ENCODE assay signal across 22 cellular contexts in the genomic region with DNA sequence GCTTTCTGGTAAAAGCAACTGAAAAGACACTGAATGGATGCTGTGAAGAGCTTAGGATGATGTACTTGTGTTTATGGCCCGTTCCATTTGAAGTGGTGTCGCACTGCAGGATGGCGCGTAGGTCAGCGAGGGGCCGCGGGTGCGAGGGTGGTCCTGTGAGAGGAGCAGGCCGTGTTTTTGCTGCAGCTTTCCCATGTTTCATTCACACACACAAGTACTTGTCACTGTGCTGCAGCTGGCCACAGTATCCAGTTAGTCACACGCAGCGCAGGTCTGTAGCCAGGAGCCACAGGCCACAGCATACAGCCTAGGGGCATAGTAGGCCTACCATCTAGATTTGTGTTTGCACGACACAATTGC.
"Had no signal": no experiment of that assay in that cellular context is flagged by ENCODE, and none has a peak within 500 bp of the region (broad histone marks: within the 10 kb centered on the region; RNA-seq: fewer than 3 reads in every experiment).

No MANE protein-coding gene starts in this region.

- H3K4me1 Mint-ChIP-seq: activated naive CD8-positive, alpha-beta T cell treated with anti-CD3 and anti-CD28 coated beads, Interleukin-2, amount 50 U/mL, for 24 hours had no signal

- DNase-seq: activated CD4-positive, alpha-beta T cell treated with anti-CD3 and anti-CD28 coated beads for 4 hours; activated CD4-positive, alpha-beta T cell treated with anti-CD3 and anti-CD28 coated beads, Interleukin-2, amount 50 U/mL, for 48 hours; activated CD8-positive, alpha-beta memory T cell treated with anti-CD3 and anti-CD28 coated beads, Interleukin-2, amount 50 U/mL, for 48 hours; activated gamma-delta T cell; activated naive CD4-positive, alpha-beta T cell treated with anti-CD3 and anti-CD28 coated beads, Interleukin-2, amount 50 U/mL, for 16 hours; activated naive CD8-positive, alpha-beta T cell treated with anti-CD3 and anti-CD28 coated beads, Interleukin-2, amount 50 U/mL, for 24 hours; activated T-cell treated with anti-CD3 and anti-CD28 coated beads, Interleukin-2, amount 50 U/mL, for 72 hours; effector memory CD8-positive, alpha-beta T cell; hippocampal formation; left ventricle myocardium superior; nucleus accumbens; stimulated activated CD4-positive, alpha-beta T cell treated with anti-CD3 and anti-CD28 coated beads, Interleukin-4, amount 100 ng/mL, for 1 hour; stimulated activated naive CD4-positive, alpha-beta T cell; T-helper 9 cell had no signal

- H3K9me3 ChIP-seq: esophagus muscularis mucosa, thoracic aorta, upper lobe of left lung had no signal

- H3K9me3 Mint-ChIP-seq: activated naive CD8-positive, alpha-beta T cell treated with anti-CD3 and anti-CD28 coated beads, Interleukin-2, amount 50 U/mL, for 24 hours; activated T-cell treated with anti-CD3 and anti-CD28 coated beads, Interleukin-2, amount 50 U/mL, for 72 hours; effector memory CD8-positive, alpha-beta T cell; natural killer cell treated with Interleukin-12 subunit alpha and Interleukin-12 subunit beta and Interleukin-15 and Interleukin-18, amount 100 ng/mL, for 72 hours had no signal

- ATAC-seq: activated naive CD8-positive, alpha-beta T cell treated with anti-CD3 and anti-CD28 coated beads, Interleukin-2, amount 50 U/mL, for 24 hours; activated T-cell treated with anti-CD3 and anti-CD28 coated beads, Interleukin-2, amount 50 U/mL, for 72 hours; effector memory CD8-positive, alpha-beta T cell; left ventricle myocardium superior; natural killer cell treated with Interleukin-12 subunit alpha and Interleukin-12 subunit beta and Interleukin-15 and Interleukin-18, amount 100 ng/mL, for 72 hours; sciatic nerve had no signal

- H3K27me3 Mint-ChIP-seq: activated naive CD8-positive, alpha-beta T cell treated with anti-CD3 and anti-CD28 coated beads, Interleukin-2, amount 50 U/mL, for 24 hours; effector memory CD8-positive, alpha-beta T cell; natural killer cell treated with Interleukin-12 subunit alpha and Interleukin-12 subunit beta and Interleukin-15 and Interleukin-18, amount 100 ng/mL, for 72 hours had no signal

- H3K4me1 ChIP-seq: parathyroid adenoma, upper lobe of left lung had no signal

- H3K4me3 Mint-ChIP-seq: activated naive CD8-positive, alpha-beta T cell treated with anti-CD3 and anti-CD28 coated beads, Interleukin-2, amount 50 U/mL, for 24 hours; activated T-cell treated with anti-CD3 and anti-CD28 coated beads, Interleukin-2, amount 50 U/mL, for 72 hours; effector memory CD8-positive, alpha-beta T cell; natural killer cell treated with Interleukin-12 subunit alpha and Interleukin-12 subunit beta and Interleukin-15 and Interleukin-18, amount 100 ng/mL, for 72 hours had no signal

- H3K27me3 ChIP-seq: cardiac muscle cell, esophagus muscularis mucosa, upper lobe of left lung had no signal

- H3K4me3 ChIP-seq: cardiac muscle cell, esophagus muscularis mucosa, thoracic aorta, upper lobe of left lung had no signal

- H3K27ac ChIP-seq: cardiac muscle cell, esophagus muscularis mucosa, parathyroid adenoma, thoracic aorta, upper lobe of left lung had no signal

- H3K9ac ChIP-seq: parathyroid adenoma had no signal

- H3K27ac Mint-ChIP-seq: activated naive CD8-positive, alpha-beta T cell treated with anti-CD3 and anti-CD28 coated beads, Interleukin-2, amount 50 U/mL, for 24 hours; activated T-cell treated with anti-CD3 and anti-CD28 coated beads, Interleukin-2, amount 50 U/mL, for 72 hours; effector memory CD8-positive, alpha-beta T cell; natural killer cell treated with Interleukin-12 subunit alpha and Interleukin-12 subunit beta and Interleukin-15 and Interleukin-18, amount 100 ng/mL, for 72 hours had no signal

- H2AFZ ChIP-seq: parathyroid adenoma had no signal

- FAIRE-seq: frontal cortex had no signal
